25 cellular contexts compared by ENCODE assay signal in genomic region chr19:17104679-17105078, GRCh38. TPM values are rescaled to one million over a fixed set of nuclear protein-coding genes. Genes with fewer than 3 reads are reported as not detected.
DNase-seq lines count a peak whose midpoint lies in the region; ATAC-seq and TF ChIP-seq lines count a peak whose summit lies in the region.
"Had no signal": no experiment of that assay in that cellular context is flagged by ENCODE, and none has a peak within 500 bp of the region (broad histone marks: within the 10 kb centered on the region; RNA-seq: fewer than 3 reads in every experiment).

No MANE protein-coding gene starts in this region.

- no peak for DNase-seq in CD8-positive, alpha-beta T cell
- DNase-seq in GM13976 (ENCODE audit: low spot score) (peak; percentile 59), activated B cell treated with CpG ODN at 0.5 μM for 24 hours (no peak), naive B cell (no peak), GOT3 (lab: John Stamatoyannopoulos, UW) (no peak), UCSD-AML1 (lab: John Stamatoyannopoulos, UW; ENCODE audit: unreplicated experiment) (no peak), nucleus accumbens (lab: John Stamatoyannopoulos, UW) (no peak)
- DNase-seq: activated naive CD8-positive, alpha-beta T cell treated with anti-CD3 and anti-CD28 coated beads, Interleukin-2, amount 50 U/mL, for 24 hours; activated T-cell treated with anti-CD3 and anti-CD28 coated beads, Interleukin-2, amount 50 U/mL, for 24 hours; BE2C; Calu3; cerebellar nuclear complex; DND-41; effector CD4-positive, alpha-beta T cell; midbrain; natural killer cell; NCI-H1092 treated with DMSO at 0.1 percent for 48 hours; NCI-H1930; NCI-H526; NK-92 treated with Interleukin-12 subunit alpha and Interleukin-12 subunit beta, amount 100 ng/mL, for 24 hours; Peyer's patch; SIG-M5; transverse colon had no signal

- no peaks in the 10 kb centered on the region for H3K9me3 Mint-ChIP-seq in CD8-positive, alpha-beta T cell
- no peaks in the 10 kb centered on the region for H3K9me3 Mint-ChIP-seq in activated B cell treated with CpG ODN at 0.5 μM for 24 hours
- H3K9me3 Mint-ChIP-seq in naive B cell: peaks cover 0 to 6% (median 0%) of the 10 kb centered on the region in 7 donors
- H3K9me3 Mint-ChIP-seq: activated naive CD8-positive, alpha-beta T cell treated with anti-CD3 and anti-CD28 coated beads, Interleukin-2, amount 50 U/mL, for 24 hours; activated T-cell treated with anti-CD3 and anti-CD28 coated beads, Interleukin-2, amount 50 U/mL, for 24 hours had no signal

- POLR2A ChIA-PET in CD8-positive, alpha-beta T cell (lab: Charles Lee): interaction anchor here (3.0 kb wide), 1 partner anchor 21 kb away, joined by 11 read pairs; no protein-coding TSS in a partner anchor
- POLR2A ChIA-PET in activated B cell treated with CpG ODN at 0.5 μM for 24 hours (lab: Charles Lee): interaction anchor here (0.6 to 6.9 kb wide), 3 partner anchors 20 to 100 kb away, joined by 4 to 53 read pairs (median 4); no protein-coding TSS in a partner anchor

- intact Hi-C loops in CD8-positive, alpha-beta T cell (cut with DNase I, micrococcal nuclease): no loop called here
- intact Hi-C loops in activated B cell treated with CpG ODN at 0.5 μM for 24 hours (cut with micrococcal nuclease): loop anchor here (1.0 to 2.0 kb wide), 2 partner anchors 14 to 24 kb away; no protein-coding TSS in a partner anchor

- H3K4me3 ChIP-seq in CD8-positive, alpha-beta T cell (ENCODE audit: low read depth, low read length): no peak overlapping the region
- H3K4me3 ChIP-seq: Peyer's patch, skin epidermis, transverse colon had no signal

- H3K27ac Mint-ChIP-seq in CD8-positive, alpha-beta T cell: peak overlapping the region; percentile 63
- H3K27ac Mint-ChIP-seq in activated B cell treated with CpG ODN at 0.5 μM for 24 hours: peak overlapping the region; percentile 84
- peak overlapping the region in 4 of 6 donors; percentile 60 to 98 (median 80) for H3K27ac Mint-ChIP-seq in naive B cell
- H3K27ac Mint-ChIP-seq: activated naive CD8-positive, alpha-beta T cell treated with anti-CD3 and anti-CD28 coated beads, Interleukin-2, amount 50 U/mL, for 24 hours; activated T-cell treated with anti-CD3 and anti-CD28 coated beads, Interleukin-2, amount 50 U/mL, for 24 hours; natural killer cell had no signal

- no peaks in the 10 kb centered on the region for H3K27me3 Mint-ChIP-seq in CD8-positive, alpha-beta T cell (ENCODE audit: low read depth)
- no peaks in the 10 kb centered on the region for H3K27me3 Mint-ChIP-seq in activated B cell treated with CpG ODN at 0.5 μM for 24 hours
- no peaks in the 10 kb centered on the region for H3K27me3 Mint-ChIP-seq in naive B cell
- H3K27me3 Mint-ChIP-seq: activated naive CD8-positive, alpha-beta T cell treated with anti-CD3 and anti-CD28 coated beads, Interleukin-2, amount 50 U/mL, for 24 hours; activated T-cell treated with anti-CD3 and anti-CD28 coated beads, Interleukin-2, amount 50 U/mL, for 24 hours had no signal

- TF ChIP-seq CTCF in CD8-positive, alpha-beta T cell (IDR thresholded peaks at IDR 0.05): no peak
- TF ChIP-seq CTCF in GM13976 (IDR thresholded peaks at IDR 0.05; ENCODE audit: borderline replicate concordance, control extremely low read depth, extremely low read depth, insufficient read depth, missing control alignments) (no peak), activated B cell treated with CpG ODN at 0.5 μM for 24 hours (IDR thresholded peaks at IDR 0.05) (no peak)

- in situ Hi-C loops in GM13976 (cut with MboI; ENCODE audit: low sequenced_read_pairs, unreplicated experiment): no loop called here

- peaks cover 75% of the 10 kb centered on the region for H3K36me3 Mint-ChIP-seq in CD8-positive, alpha-beta T cell
- peaks cover 62% of the 10 kb centered on the region for H3K36me3 Mint-ChIP-seq in activated B cell treated with CpG ODN at 0.5 μM for 24 hours (ENCODE audit: low read depth)
- H3K36me3 Mint-ChIP-seq in naive B cell: peaks cover 4 to 23% of the 10 kb centered on the region in 2 donors
- H3K36me3 Mint-ChIP-seq: natural killer cell had no signal

- H3K4me1 Mint-ChIP-seq in CD8-positive, alpha-beta T cell (ENCODE audit: low read depth): peaks cover 44% of the 10 kb centered on the region
- H3K4me1 Mint-ChIP-seq in activated B cell treated with CpG ODN at 0.5 μM for 24 hours (peaks cover 83% of the 10 kb centered on the region), naive B cell (peaks cover 60 to 83% (median 69%) of the 10 kb centered on the region in 3 donors)

- peaks cover 5% of the 10 kb centered on the region for H3K4me1 ChIP-seq in CD8-positive, alpha-beta T cell (ENCODE audit: insufficient read depth, low read length)

- CTCF ChIA-PET in CD8-positive, alpha-beta T cell (lab: Charles Lee): no interaction called here
- CTCF ChIA-PET in activated B cell treated with CpG ODN at 0.5 μM for 24 hours (lab: Charles Lee): interaction anchor here (1.5 kb wide), 1 partner anchor 20 kb away, joined by 4 read pairs; no protein-coding TSS in a partner anchor

- ATAC-seq in CD8-positive, alpha-beta T cell: no peak
- ATAC-seq in activated B cell treated with CpG ODN at 0.5 μM for 24 hours (ENCODE audit: low read depth) (no peak), naive B cell (ENCODE audit: low read depth in 2 of 2) (no peak), GM21529 (IDR thresholded peaks at IDR 0.05; ENCODE audit: unreplicated experiment) (no peak)
- ATAC-seq: activated naive CD8-positive, alpha-beta T cell treated with anti-CD3 and anti-CD28 coated beads, Interleukin-2, amount 50 U/mL, for 24 hours; natural killer cell had no signal

- H3K9me3 ChIP-seq in CD8-positive, alpha-beta T cell (ENCODE audit: low read length): no peaks in the 10 kb centered on the region
- H3K9me3 ChIP-seq: BE2C, Peyer's patch, transverse colon had no signal

- peaks cover 41% of the 10 kb centered on the region for H3K36me3 ChIP-seq in CD8-positive, alpha-beta T cell (ENCODE audit: insufficient read depth, low read length)

- no peak overlapping the region for H3K4me3 Mint-ChIP-seq in CD8-positive, alpha-beta T cell
- H3K4me3 Mint-ChIP-seq in activated B cell treated with CpG ODN at 0.5 μM for 24 hours (peak overlapping the region; percentile 64), naive B cell (peak overlapping the region in 4 of 8 donors; percentile 12 to 61 (median 28))
- H3K4me3 Mint-ChIP-seq: activated naive CD8-positive, alpha-beta T cell treated with anti-CD3 and anti-CD28 coated beads, Interleukin-2, amount 50 U/mL, for 24 hours; activated T-cell treated with anti-CD3 and anti-CD28 coated beads, Interleukin-2, amount 50 U/mL, for 24 hours; natural killer cell had no signal

- no peak overlapping the region for H3K27ac ChIP-seq in CD8-positive, alpha-beta T cell (ENCODE audit: low read depth, low read length)
- H3K27ac ChIP-seq: skin epidermis had no signal

- no peaks in the 10 kb centered on the region for H3K27me3 ChIP-seq in CD8-positive, alpha-beta T cell (ENCODE audit: insufficient read depth, low read length)
- H3K27me3 ChIP-seq: BE2C, Peyer's patch, transverse colon had no signal

RNA-seq across cellular contexts. Expression of gene MYO9B, which starts 29.1 kb away (rescaled TPM):
- total RNA-seq in CD8-positive, alpha-beta T cell: 100 to 1,000 TPM; 221 to 238 TPM
- 217 and 239 TPM in 2 replicates for total RNA-seq in activated B cell treated with CpG ODN at 0.5 μM for 24 hours
- polyA plus RNA-seq in naive B cell (ENCODE audit: low read depth in 6 of 6): 10 to 100 TPM in 2 of 6 donors, 1 to 10 TPM in 4; 3.1 to 34.9 (median 6.9) TPM

RNA-seq across cellular contexts. Expression of gene HAUS8, which starts 29.4 kb away (rescaled TPM):
- total RNA-seq in CD8-positive, alpha-beta T cell: 10 to 100 TPM; 29.3 to 33.9 TPM
- total RNA-seq in activated B cell treated with CpG ODN at 0.5 μM for 24 hours: 15.8 and 17.8 TPM in 2 replicates
- polyA plus RNA-seq in naive B cell (ENCODE audit: low read depth in 6 of 6): 10 to 100 TPM in 2 of 6 donors, 1 to 10 TPM in 4; 3.9 to 11.4 (median 7.2) TPM
